ENCODE assay signal across 1 cellular context in the genomic region with DNA sequence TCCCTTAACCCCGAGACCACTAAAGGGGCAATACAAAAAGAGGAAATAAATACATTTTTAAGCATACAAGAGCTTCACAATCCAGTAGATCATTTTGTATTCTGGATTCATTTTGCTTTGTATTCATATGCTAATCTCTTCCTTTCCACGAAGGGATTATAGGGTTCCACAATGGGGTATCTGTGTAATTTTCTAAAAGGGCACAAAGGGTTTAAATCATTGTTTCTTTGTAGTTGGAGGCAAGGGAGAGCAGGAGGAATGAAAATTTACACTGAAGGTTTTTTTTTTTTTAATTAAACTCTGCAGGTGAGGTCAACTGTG.
TF ChIP-seq lines count a peak whose summit lies in the region.

No MANE protein-coding gene starts in this region.

TF ChIP-seq in HepG2, 621 proteins besides CTCF, POLR2A, EP300 and RAD21 (continued from another document):
- TF ChIP-seq ATF1 (CRISPR knock-in tag; IDR thresholded peaks at IDR 0.05) (peak; percentile 10; the same call in 1 of the 2 replicates), ZKSCAN8 (CRISPR knock-in tag; IDR thresholded peaks at IDR 0.05; ENCODE audit: borderline replicate concordance) (0 out of 2 replicates have a peak, but pooled peaks have one; percentile 6)
TF ChIP-seq in HepG2: peak in this region for 8.
